1 cellular context compared by ENCODE assay signal in the genomic region with DNA sequence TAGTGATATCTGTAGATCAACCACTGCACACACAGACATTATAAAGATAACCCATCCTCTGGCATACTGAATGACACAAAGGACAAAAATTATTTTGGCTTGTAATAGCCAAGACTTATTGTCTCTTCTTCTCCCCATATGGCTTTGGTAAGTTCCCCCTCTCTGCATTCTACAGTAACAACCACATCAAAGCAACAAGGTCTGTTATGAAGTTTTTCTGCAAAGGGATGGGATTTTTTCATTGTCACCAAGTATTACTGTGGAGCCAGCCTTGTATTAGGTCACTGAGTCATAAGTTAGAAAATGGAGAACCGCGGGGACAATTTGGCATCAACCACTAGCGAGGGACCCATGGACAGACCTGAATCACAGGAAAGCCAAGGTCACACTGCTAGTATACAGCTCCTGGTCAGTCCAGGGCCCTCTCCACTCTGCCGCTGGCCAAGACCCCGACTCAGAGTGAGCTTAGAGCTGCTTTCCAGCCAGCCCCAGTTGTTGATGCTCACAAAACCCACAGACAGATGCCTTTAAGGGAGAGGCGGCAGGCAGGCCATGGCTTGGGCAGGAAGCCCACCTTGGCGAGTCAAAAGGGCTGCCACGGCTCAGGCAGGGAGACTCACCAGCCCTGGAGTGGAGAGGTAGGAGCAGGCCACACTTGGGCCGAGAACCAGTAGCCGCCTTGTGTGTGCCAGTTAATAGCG.
TF ChIP-seq lines count a peak whose summit lies in the region.

No MANE protein-coding gene starts in this region.

TF ChIP-seq in K562, 482 proteins besides CTCF, POLR2A, EP300 and RAD21:
- TF ChIP-seq WHSC1 (IDR thresholded peaks at IDR 0.05; ENCODE audit: low read length): no peak
- peak; percentile 57 for TF ChIP-seq RBFOX2 (IDR thresholded peaks at IDR 0.05; ENCODE audit: low read depth, low read length)
- peak; percentile 58 for TF ChIP-seq POLR2G (IDR thresholded peaks at IDR 0.05; ENCODE audit: low read depth, low read length)
